16 cellular contexts compared by ENCODE assay signal in the genomic region with DNA sequence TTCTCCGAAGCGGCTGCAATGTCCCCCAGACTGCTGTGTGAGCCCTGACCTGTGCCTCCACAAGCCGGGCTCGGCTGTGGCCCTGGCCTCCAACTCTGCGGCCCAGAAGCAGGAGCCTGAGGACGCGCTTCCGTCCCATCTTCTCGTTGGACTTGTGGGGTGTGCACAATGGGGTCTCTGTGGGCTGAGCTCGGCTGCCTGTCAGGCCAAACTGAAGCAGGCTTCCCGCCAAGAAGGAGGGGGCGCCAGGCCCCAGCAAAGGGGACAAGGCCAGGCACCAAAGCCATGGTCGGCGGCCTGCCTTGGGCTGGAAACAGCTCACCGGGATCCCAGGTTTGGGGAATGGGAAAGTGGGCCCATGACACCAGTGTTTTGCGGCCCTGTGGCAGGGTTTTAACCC. TPM values are rescaled to one million over a fixed set of nuclear protein-coding genes. Genes with fewer than 3 reads are reported as not detected.
DNase-seq lines count a peak whose midpoint lies in the region; ATAC-seq and TF ChIP-seq lines count a peak whose summit lies in the region.
"Had no signal": no experiment of that assay in that cellular context is flagged by ENCODE, and none has a peak within 500 bp of the region (broad histone marks: within the 10 kb centered on the region; RNA-seq: fewer than 3 reads in every experiment).

No MANE protein-coding gene starts in this region.

- no peaks in the 10 kb centered on the region for H3K27me3 Mint-ChIP-seq in activated T-cell treated with anti-CD3 and anti-CD28 coated beads, Interleukin-2, amount 50 U/mL, for 24 hours
- no peaks in the 10 kb centered on the region for H3K27me3 Mint-ChIP-seq in activated naive CD8-positive, alpha-beta T cell treated with anti-CD3 and anti-CD28 coated beads, Interleukin-2, amount 10 ng/mL, durations not matched to agents 7 days and 5 days

- DNase-seq in activated T-cell treated with anti-CD3 and anti-CD28 coated beads, Interleukin-2, amount 50 U/mL, for 24 hours = no peak
- DNase-seq in activated T-cell treated with anti-CD3 and anti-CD28 coated beads, Interleukin-2, amount 50 U/mL, for 48 hours = no peak
- no peak for DNase-seq in activated naive CD8-positive, alpha-beta T cell treated with anti-CD3 and anti-CD28 coated beads, Interleukin-2, amount 10 ng/mL, durations not matched to agents 7 days and 5 days
- DNase-seq in stomach (no peak), NCI-H2227 treated with DMSO at 0.1 percent for 48 hours (lab: John Stamatoyannopoulos, UW) (no peak), NCI-H345 treated with DMSO at 0.1 percent for 48 hours (lab: John Stamatoyannopoulos, UW; ENCODE audit: unreplicated experiment) (no peak)
- no peak for DNase-seq in stimulated activated CD4-positive, alpha-beta T cell treated with anti-CD3 and anti-CD28 coated beads, Interleukin-2, amount 100 ng/mL, for 24 hours
- DNase-seq: activated CD4-positive, alpha-beta T cell treated with anti-CD3 and anti-CD28 coated beads, Interleukin-2, amount 50 U/mL, for 4 hours; cortex of kidney; NCI-H1092 treated with DMSO at 0.1 percent for 48 hours; NCI-H510A; small intestine had no signal

- no peaks in the 10 kb centered on the region for H3K9me3 ChIP-seq in stomach
- H3K9me3 ChIP-seq: A549 had no signal

- WGBS in stomach, 5 donors = 68 to 93% (median 87%) methylated on average over 8 to 16 of the region's 16 CpGs

- H3K4me3 Mint-ChIP-seq in activated T-cell treated with anti-CD3 and anti-CD28 coated beads, Interleukin-2, amount 50 U/mL, for 24 hours = no peak overlapping the region
- H3K4me3 Mint-ChIP-seq in activated naive CD8-positive, alpha-beta T cell treated with anti-CD3 and anti-CD28 coated beads, Interleukin-2, amount 10 ng/mL, durations not matched to agents 7 days and 5 days = no peak overlapping the region

- no peak for TF ChIP-seq EP300 in stomach (IDR thresholded peaks at IDR 0.05)

- peaks cover 75% of the 10 kb centered on the region for H3K4me1 Mint-ChIP-seq in activated T-cell treated with anti-CD3 and anti-CD28 coated beads, Interleukin-2, amount 50 U/mL, for 24 hours (ENCODE audit: low read depth)
- peaks cover 40% of the 10 kb centered on the region for H3K4me1 Mint-ChIP-seq in activated naive CD8-positive, alpha-beta T cell treated with anti-CD3 and anti-CD28 coated beads, Interleukin-2, amount 10 ng/mL, durations not matched to agents 7 days and 5 days

- no peak overlapping the region for H3K4me3 ChIP-seq in stomach
- H3K4me3 ChIP-seq: A549 had no signal

- no peak for TF ChIP-seq CTCF in stomach (IDR thresholded peaks at IDR 0.05)

- peaks cover 3 to 37% (median 11%) of the 10 kb centered on the region in 4 donors for H3K36me3 ChIP-seq in stomach

- no peak for TF ChIP-seq POLR2A in stomach (IDR thresholded peaks at IDR 0.05)

- peaks cover 60 to 87% (median 82%) of the 10 kb centered on the region in 4 donors for H3K4me1 ChIP-seq in stomach

- H3K27me3 ChIP-seq in layer of hippocampus (ENCODE audit: control insufficient read depth, insufficient read depth, low read length) (no peaks in the 10 kb centered on the region), stomach (no peaks in the 10 kb centered on the region)

- intact Hi-C loops in stomach (cut with DNase I; ENCODE audit: low total_unique reads) = loop anchor here (10.0 kb wide), 1 partner anchor 83 kb away; no protein-coding TSS in a partner anchor

- POLR2A ChIA-PET in activated naive CD8-positive, alpha-beta T cell treated with anti-CD3 and anti-CD28 coated beads, Interleukin-2, amount 10 ng/mL, durations not matched to agents 7 days and 5 days (lab: Charles Lee) = interaction anchor here (4.1 kb wide), 1 partner anchor 8 kb away, joined by 18 read pairs; no protein-coding TSS in a partner anchor

- H3K27ac ChIP-seq in layer of hippocampus (ENCODE audit: low read depth, low read length) = peak overlapping the region; percentile 82
- H3K27ac ChIP-seq in stomach = peak overlapping the region in 4 of 5 donors; percentile 79 to 97 (median 86)
- H3K27ac ChIP-seq: A549 had no signal

- H3K36me3 Mint-ChIP-seq in activated T-cell treated with anti-CD3 and anti-CD28 coated beads, Interleukin-2, amount 50 U/mL, for 24 hours (ENCODE audit: low read depth) = peaks cover 72% of the 10 kb centered on the region
- H3K36me3 Mint-ChIP-seq in activated naive CD8-positive, alpha-beta T cell treated with anti-CD3 and anti-CD28 coated beads, Interleukin-2, amount 10 ng/mL, durations not matched to agents 7 days and 5 days = peaks cover 10% of the 10 kb centered on the region

- H3K27ac Mint-ChIP-seq in activated T-cell treated with anti-CD3 and anti-CD28 coated beads, Interleukin-2, amount 50 U/mL, for 24 hours = peak overlapping the region; percentile 100
- peak overlapping the region; percentile 45 for H3K27ac Mint-ChIP-seq in activated naive CD8-positive, alpha-beta T cell treated with anti-CD3 and anti-CD28 coated beads, Interleukin-2, amount 10 ng/mL, durations not matched to agents 7 days and 5 days

- no peak for ATAC-seq in activated naive CD8-positive, alpha-beta T cell treated with anti-CD3 and anti-CD28 coated beads, Interleukin-2, amount 10 ng/mL, durations not matched to agents 7 days and 5 days (ENCODE audit: low read depth)
- ATAC-seq: A549, Panc1 had no signal

- H3K9me3 Mint-ChIP-seq in activated T-cell treated with anti-CD3 and anti-CD28 coated beads, Interleukin-2, amount 50 U/mL, for 24 hours = no peaks in the 10 kb centered on the region
- H3K9me3 Mint-ChIP-seq in activated naive CD8-positive, alpha-beta T cell treated with anti-CD3 and anti-CD28 coated beads, Interleukin-2, amount 10 ng/mL, durations not matched to agents 7 days and 5 days = no peaks in the 10 kb centered on the region
- H3K9me3 Mint-ChIP-seq: T-helper 1 cell treated with Interleukin-12 subunit alpha and Interleukin-12 subunit beta and Interleukin-4 antibody, amounts not matched to agents 30 μg/mL and 1 μg/mL, for 36 hours had no signal

RNA-seq across cellular contexts. Expression of gene NOTCH1, which starts 4.1 kb away (rescaled TPM):
- 10 to 100 TPM; 67.0 to 70.2 TPM for total RNA-seq in activated naive CD8-positive, alpha-beta T cell treated with anti-CD3 and anti-CD28 coated beads, Interleukin-2, amount 10 ng/mL, durations not matched to agents 7 days and 5 days
- 100 to 1,000 TPM in 1 of 5 donors, 10 to 100 TPM in 4; 18.4 to 338 (median 62.5) TPM for total RNA-seq in stomach
- polyA plus RNA-seq in stomach = 1 to 10 TPM; 1.4 to 7.9 (median 2.3) TPM

RNA-seq across cellular contexts. Expression of gene SEC16A, which starts 58.9 kb away (rescaled TPM):
- total RNA-seq in activated naive CD8-positive, alpha-beta T cell treated with anti-CD3 and anti-CD28 coated beads, Interleukin-2, amount 10 ng/mL, durations not matched to agents 7 days and 5 days = 10 to 100 TPM; 88.0 to 90.2 TPM
- 100 to 1,000 TPM in 1 of 5 donors, 10 to 100 TPM in 4; 14.6 to 105 (median 60.3) TPM for total RNA-seq in stomach
- polyA plus RNA-seq in stomach = 10 to 100 TPM; 29.9 to 44.2 (median 32.2) TPM
